ENCODE assay signal across 13 cellular contexts in genomic region chr19:44645407-44646048, GRCh38. TPM values are rescaled to one million over a fixed set of nuclear protein-coding genes. Genes with fewer than 3 reads are reported as not detected.
DNase-seq lines count a peak whose midpoint lies in the region; ATAC-seq and TF ChIP-seq lines count a peak whose summit lies in the region.
"Had no signal": no experiment of that assay in that cellular context is flagged by ENCODE, and none has a peak within 500 bp of the region (broad histone marks: within the 10 kb centered on the region; RNA-seq: fewer than 3 reads in every experiment).

No MANE protein-coding gene starts in this region.

- DNase-seq in AG04450 (ENCODE audit: low read depth, low spot score) (no peak), NCI-H69 (lab: John Stamatoyannopoulos, UW) (peak; percentile 30), kidney tubule cell (ENCODE audit: low spot score) (peak; percentile 38), NCI-H2107 (lab: John Stamatoyannopoulos, UW) (no peak), NCI-H146 (lab: John Stamatoyannopoulos, UW) (no peak)
- DNase-seq: activated CD4-positive, alpha-beta memory T cell treated with anti-CD3 and anti-CD28 coated beads for 36 hours; activated naive CD4-positive, alpha-beta T cell treated with anti-CD3 and anti-CD28 coated beads, Interleukin-2, amount 50 U/mL, for 16 hours; C1 segment of cervical spinal cord; left colon; NCI-H2081 had no signal

- CTCF ChIA-PET in AG04450 (lab: Charles Lee) = interaction anchor here (2.9 kb wide), 1 partner anchor 12 kb away, joined by 9 read pairs; no protein-coding TSS in a partner anchor

- ATAC-seq in HG03045 (IDR thresholded peaks at IDR 0.05; ENCODE audit: unreplicated experiment) = no peak
- ATAC-seq: left colon had no signal

- H3K4me3 ChIP-seq in AG04450 (ENCODE audit: low read depth, low read length) = peak overlapping the region; percentile 65

- POLR2A ChIA-PET in AG04450 (lab: Yijun Ruan, JAX) = interaction anchor here (2.4 kb wide), 1 partner anchor 19 kb away, joined by 8 read pairs; no protein-coding TSS in a partner anchor

- no peaks in the 10 kb centered on the region for H3K27me3 ChIP-seq in AG04450 (ENCODE audit: control insufficient read depth, insufficient read depth, low read length)

- no peak for TF ChIP-seq CTCF in AG04450 (IDR thresholded peaks at IDR 0.05; ENCODE audit: low read depth, low read length)

- no peak overlapping the region for H3K27ac ChIP-seq in AG04450 (ENCODE audit: low read depth, low read length)
- H3K27ac ChIP-seq: coronary artery, KMS-11 had no signal

- no peaks in the 10 kb centered on the region; the same call in 1 of the 2 replicates for H3K9me3 ChIP-seq in AG04450 (ENCODE audit: control insufficient read depth, insufficient read depth, low read length)

RNA-seq across cellular contexts. Expression of gene PVR, which starts 1.8 kb away (rescaled TPM):
- polyA plus RNA-seq in AG04450 (2011; rRNA removed) = 125 and 151 TPM in 2 replicates
- 148 and 175 TPM in 2 replicates for polyA minus RNA-seq in AG04450 (2011; rRNA and poly(A)+ RNA removed)

RNA-seq across cellular contexts. Expression of gene CEACAM19, which starts 25.8 kb away (rescaled TPM):
- polyA plus RNA-seq in AG04450 (2011; rRNA removed) = 11.3 and 13.8 TPM in 2 replicates
- 9.1 and 11.2 TPM in 2 replicates for polyA minus RNA-seq in AG04450 (2011; rRNA and poly(A)+ RNA removed)

RNA-seq across cellular contexts. Expression of gene IGSF23, which starts 32.2 kb away (rescaled TPM):
- 0.27 and 0.37 TPM in 2 replicates for polyA plus RNA-seq in AG04450 (2011; rRNA removed)
- not detected in 2 replicates for polyA minus RNA-seq in AG04450 (2011; rRNA and poly(A)+ RNA removed)

RNA-seq across cellular contexts. Expression of gene CEACAM16, which starts 53.4 kb away (rescaled TPM):
- not detected in 2 replicates for polyA plus RNA-seq in AG04450 (2011; rRNA removed)
- not detected in 2 replicates for polyA minus RNA-seq in AG04450 (2011; rRNA and poly(A)+ RNA removed)

Comparison
In these comparisons a context has a peak if more than half of its experiments do, and no peak if none do; other contexts are left out.
1. DNase-seq: peak in NCI-H69 (single experiment) and kidney tubule cell (single experiment); none in AG04450 (single experiment), NCI-H2107 (single experiment) and NCI-H146 (single experiment).